ENCODE assay signal across 1 cellular context in the genomic region with DNA sequence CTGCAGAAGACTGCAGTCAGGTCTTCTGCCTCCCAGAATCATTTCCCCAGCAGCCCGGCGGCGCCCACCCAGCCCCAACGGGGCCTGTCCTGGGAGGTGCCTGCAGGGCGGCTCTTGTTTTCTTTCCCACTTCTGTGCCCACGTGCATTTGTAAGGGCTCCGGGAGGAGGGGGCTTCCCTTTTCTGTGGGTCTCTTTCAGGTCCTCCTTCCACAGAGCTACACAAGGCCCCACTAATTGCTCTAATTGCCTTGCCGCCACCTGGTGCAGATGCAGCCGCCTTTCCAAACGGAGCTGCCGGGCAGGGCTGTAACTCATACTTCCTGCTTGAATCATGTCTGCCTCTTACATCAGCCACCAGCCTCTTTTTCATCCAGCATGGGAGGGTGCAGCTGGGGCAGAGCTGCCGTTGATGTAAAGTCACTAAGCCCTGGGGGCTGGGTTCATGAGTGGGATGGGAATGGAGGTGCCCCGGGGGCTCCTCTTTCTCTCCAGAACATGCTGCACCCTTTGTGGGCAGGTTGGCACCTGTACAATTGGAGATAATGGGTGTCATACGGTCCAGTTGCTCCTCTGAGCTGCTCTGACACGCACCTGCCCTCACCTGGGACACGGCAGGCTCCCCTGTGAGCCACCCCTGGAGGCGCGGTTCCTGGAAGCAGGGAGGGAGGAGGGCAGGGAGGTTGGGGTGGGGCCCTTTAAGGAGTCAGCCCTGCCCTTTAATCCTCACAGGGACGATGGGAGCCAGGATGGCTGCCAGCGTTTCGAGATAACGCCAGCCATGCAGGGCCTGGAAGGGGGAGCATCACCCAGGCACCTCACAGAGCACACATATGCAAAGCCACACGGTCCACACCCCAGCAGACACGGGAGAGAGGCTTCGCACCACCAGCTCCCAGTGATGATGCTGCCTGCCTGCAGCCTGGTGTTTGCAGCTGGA.
TF ChIP-seq lines count a peak whose summit lies in the region.

No MANE protein-coding gene starts in this region.

TF ChIP-seq in HepG2, 621 proteins besides CTCF, POLR2A, EP300 and RAD21 (continued from another document and continues in another):
- TF ChIP-seq, protein P1, sequence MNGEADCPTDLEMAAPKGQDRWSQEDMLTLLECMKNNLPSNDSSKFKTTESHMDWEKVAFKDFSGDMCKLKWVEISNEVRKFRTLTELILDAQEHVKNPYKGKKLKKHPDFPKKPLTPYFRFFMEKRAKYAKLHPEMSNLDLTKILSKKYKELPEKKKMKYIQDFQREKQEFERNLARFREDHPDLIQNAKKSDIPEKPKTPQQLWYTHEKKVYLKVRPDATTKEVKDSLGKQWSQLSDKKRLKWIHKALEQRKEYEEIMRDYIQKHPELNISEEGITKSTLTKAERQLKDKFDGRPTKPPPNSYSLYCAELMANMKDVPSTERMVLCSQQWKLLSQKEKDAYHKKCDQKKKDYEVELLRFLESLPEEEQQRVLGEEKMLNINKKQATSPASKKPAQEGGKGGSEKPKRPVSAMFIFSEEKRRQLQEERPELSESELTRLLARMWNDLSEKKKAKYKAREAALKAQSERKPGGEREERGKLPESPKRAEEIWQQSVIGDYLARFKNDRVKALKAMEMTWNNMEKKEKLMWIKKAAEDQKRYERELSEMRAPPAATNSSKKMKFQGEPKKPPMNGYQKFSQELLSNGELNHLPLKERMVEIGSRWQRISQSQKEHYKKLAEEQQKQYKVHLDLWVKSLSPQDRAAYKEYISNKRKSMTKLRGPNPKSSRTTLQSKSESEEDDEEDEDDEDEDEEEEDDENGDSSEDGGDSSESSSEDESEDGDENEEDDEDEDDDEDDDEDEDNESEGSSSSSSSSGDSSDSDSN (CRISPR knock-in tag; IDR thresholded peaks at IDR 0.05): no peak; the same call in 1 of the 2 replicates
- TF ChIP-seq IKZF4 (CRISPR knock-in tag; IDR thresholded peaks at IDR 0.05; ENCODE audit: borderline replicate concordance, low read depth, not compliant biosample characterization) (no peak), ZNF839 (CRISPR knock-in tag; IDR thresholded peaks at IDR 0.05; ENCODE audit: borderline replicate concordance) (no peak), ZNF713 (CRISPR knock-in tag; IDR thresholded peaks at IDR 0.05) (no peak), ZNF382 (CRISPR knock-in tag; IDR thresholded peaks at IDR 0.05; ENCODE audit: borderline replicate concordance) (no peak), DNMT3B (CRISPR knock-in tag; conservative IDR thresholded peaks at IDR 0.05) (no peak), ZNF850 (CRISPR knock-in tag; conservative IDR thresholded peaks at IDR 0.05) (no peak), POLR2AphosphoS2 (IDR thresholded peaks at IDR 0.05; ENCODE audit: low read depth, low read length) (no peak), ZNF891 (CRISPR knock-in tag; IDR thresholded peaks at IDR 0.05) (no peak), MBNL3 (CRISPR knock-in tag; conservative IDR thresholded peaks at IDR 0.05) (no peak), MTA3 (CRISPR knock-in tag; IDR thresholded peaks at IDR 0.05) (no peak), ZFP37 (CRISPR knock-in tag; IDR thresholded peaks at IDR 0.05; ENCODE audit: borderline replicate concordance) (no peak), MYC (CRISPR knock-in tag; IDR thresholded peaks at IDR 0.05; ENCODE audit: borderline replicate concordance) (peak; percentile 49; the same call in 1 of the 2 replicates), TOE1 (CRISPR knock-in tag; IDR thresholded peaks at IDR 0.05) (no peak), SMYD3 (CRISPR knock-in tag; IDR thresholded peaks at IDR 0.05) (no peak), KDM5B (CRISPR knock-in tag; IDR thresholded peaks at IDR 0.05; ENCODE audit: borderline replicate concordance) (peak; percentile 39; the same call in 1 of the 2 replicates), ZNF672 (CRISPR knock-in tag; IDR thresholded peaks at IDR 0.05) (no peak), ZNF484 (CRISPR knock-in tag; IDR thresholded peaks at IDR 0.05; ENCODE audit: borderline replicate concordance, low read depth) (no peak), XRCC5 (optimal IDR thresholded peaks at IDR 0.05; ENCODE audit: low read length) (no peak), IRX3 (CRISPR knock-in tag; IDR thresholded peaks at IDR 0.05; ENCODE audit: borderline replicate concordance, low read depth) (no peak), FIP1L1 (IDR thresholded peaks at IDR 0.05; ENCODE audit: borderline replicate concordance, insufficient read depth, low read depth, low read length) (no peak), RFX3 (CRISPR knock-in tag; IDR thresholded peaks at IDR 0.05) (no peak), ESRRA (CRISPR knock-in tag; IDR thresholded peaks at IDR 0.05; ENCODE audit: low read depth) (no peak), ZNF598 (CRISPR knock-in tag; IDR thresholded peaks at IDR 0.05; ENCODE audit: borderline replicate concordance) (no peak), MBD4 (IDR thresholded peaks at IDR 0.05; ENCODE audit: borderline replicate concordance, low read length) (no peak), ARID2 (CRISPR knock-in tag; IDR thresholded peaks at IDR 0.05; ENCODE audit: borderline replicate concordance) (no peak), ZBTB7B (CRISPR knock-in tag; IDR thresholded peaks at IDR 0.05) (no peak), RFXAP (CRISPR knock-in tag; IDR thresholded peaks at IDR 0.05; ENCODE audit: borderline replicate concordance) (no peak), ZNF614 (CRISPR knock-in tag; IDR thresholded peaks at IDR 0.05; ENCODE audit: borderline replicate concordance) (peak; percentile 24; the same call in 1 of the 2 replicates), ZNF546 (CRISPR knock-in tag; conservative IDR thresholded peaks at IDR 0.05) (no peak), ZMYM3 (CRISPR knock-in tag; IDR thresholded peaks at IDR 0.05) (no peak), ZNF235 (CRISPR knock-in tag; IDR thresholded peaks at IDR 0.05; ENCODE audit: borderline replicate concordance) (no peak), ZNF703 (CRISPR knock-in tag; IDR thresholded peaks at IDR 0.05; ENCODE audit: borderline replicate concordance) (no peak; the same call in 1 of the 2 replicates), TAF1 (CRISPR knock-in tag; IDR thresholded peaks at IDR 0.05) (peak; percentile 75), LCORL (IDR thresholded peaks at IDR 0.05) (no peak), LCORL (CRISPR knock-in tag; IDR thresholded peaks at IDR 0.05) (no peak), SNRNP70 (IDR thresholded peaks at IDR 0.05; ENCODE audit: low read depth, low read length) (no peak), ZMYM2 (CRISPR knock-in tag; IDR thresholded peaks at IDR 0.05) (no peak), ETV6 (CRISPR knock-in tag; conservative IDR thresholded peaks at IDR 0.05) (no peak; the same call in 1 of the 2 replicates), RBM22 (optimal IDR thresholded peaks at IDR 0.05; ENCODE audit: low read length) (no peak), SAFB2 (CRISPR knock-in tag; IDR thresholded peaks at IDR 0.05; ENCODE audit: borderline replicate concordance, low read depth) (no peak)
- TF ChIP-seq, protein P2, sequence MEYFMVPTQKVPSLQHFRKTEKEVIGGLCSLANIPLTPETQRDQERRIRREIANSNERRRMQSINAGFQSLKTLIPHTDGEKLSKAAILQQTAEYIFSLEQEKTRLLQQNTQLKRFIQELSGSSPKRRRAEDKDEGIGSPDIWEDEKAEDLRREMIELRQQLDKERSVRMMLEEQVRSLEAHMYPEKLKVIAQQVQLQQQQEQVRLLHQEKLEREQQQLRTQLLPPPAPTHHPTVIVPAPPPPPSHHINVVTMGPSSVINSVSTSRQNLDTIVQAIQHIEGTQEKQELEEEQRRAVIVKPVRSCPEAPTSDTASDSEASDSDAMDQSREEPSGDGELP (IDR thresholded peaks at IDR 0.05; ENCODE audit: borderline replicate concordance, low read depth): peak; percentile 20; the same call in 1 of the 2 replicates
- TF ChIP-seq, protein P3, sequence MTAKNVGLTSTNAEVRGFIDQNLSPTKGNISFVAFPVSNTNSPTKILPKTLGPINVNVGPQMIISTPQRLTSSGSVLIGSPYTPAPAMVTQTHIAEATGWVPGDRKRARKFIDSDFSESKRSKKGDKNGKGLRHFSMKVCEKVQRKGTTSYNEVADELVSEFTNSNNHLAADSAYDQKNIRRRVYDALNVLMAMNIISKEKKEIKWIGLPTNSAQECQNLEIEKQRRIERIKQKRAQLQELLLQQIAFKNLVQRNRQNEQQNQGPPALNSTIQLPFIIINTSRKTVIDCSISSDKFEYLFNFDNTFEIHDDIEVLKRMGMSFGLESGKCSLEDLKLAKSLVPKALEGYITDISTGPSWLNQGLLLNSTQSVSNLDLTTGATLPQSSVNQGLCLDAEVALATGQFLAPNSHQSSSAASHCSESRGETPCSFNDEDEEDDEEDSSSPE (CRISPR knock-in tag; IDR thresholded peaks at IDR 0.05): no peak
- TF ChIP-seq, protein P4, sequence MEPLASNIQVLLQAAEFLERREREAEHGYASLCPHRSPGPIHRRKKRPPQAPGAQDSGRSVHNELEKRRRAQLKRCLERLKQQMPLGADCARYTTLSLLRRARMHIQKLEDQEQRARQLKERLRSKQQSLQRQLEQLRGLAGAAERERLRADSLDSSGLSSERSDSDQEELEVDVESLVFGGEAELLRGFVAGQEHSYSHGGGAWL (CRISPR knock-in tag; IDR thresholded peaks at IDR 0.05): no peak
- TF ChIP-seq, protein P5, sequence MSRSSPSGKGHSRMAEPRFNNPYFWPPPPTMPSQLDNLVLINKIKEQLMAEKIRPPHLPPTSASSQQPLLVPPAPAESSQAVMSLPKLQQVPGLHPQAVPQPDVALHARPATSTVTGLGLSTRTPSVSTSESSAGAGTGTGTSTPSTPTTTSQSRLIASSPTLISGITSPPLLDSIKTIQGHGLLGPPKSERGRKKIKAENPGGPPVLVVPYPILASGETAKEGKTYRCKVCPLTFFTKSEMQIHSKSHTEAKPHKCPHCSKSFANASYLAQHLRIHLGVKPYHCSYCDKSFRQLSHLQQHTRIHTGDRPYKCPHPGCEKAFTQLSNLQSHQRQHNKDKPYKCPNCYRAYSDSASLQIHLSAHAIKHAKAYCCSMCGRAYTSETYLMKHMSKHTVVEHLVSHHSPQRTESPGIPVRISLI (CRISPR knock-in tag; IDR thresholded peaks at IDR 0.05; ENCODE audit: borderline replicate concordance): no peak
- TF ChIP-seq, protein P6, sequence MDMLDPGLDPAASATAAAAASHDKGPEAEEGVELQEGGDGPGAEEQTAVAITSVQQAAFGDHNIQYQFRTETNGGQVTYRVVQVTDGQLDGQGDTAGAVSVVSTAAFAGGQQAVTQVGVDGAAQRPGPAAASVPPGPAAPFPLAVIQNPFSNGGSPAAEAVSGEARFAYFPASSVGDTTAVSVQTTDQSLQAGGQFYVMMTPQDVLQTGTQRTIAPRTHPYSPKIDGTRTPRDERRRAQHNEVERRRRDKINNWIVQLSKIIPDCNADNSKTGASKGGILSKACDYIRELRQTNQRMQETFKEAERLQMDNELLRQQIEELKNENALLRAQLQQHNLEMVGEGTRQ (IDR thresholded peaks at IDR 0.05; ENCODE audit: low read depth, low read length): no peak
- TF ChIP-seq, protein P6 (CRISPR knock-in tag; IDR thresholded peaks at IDR 0.05; ENCODE audit: borderline replicate concordance): no peak; the same call in 1 of the 2 replicates
- TF ChIP-seq, protein P7, sequence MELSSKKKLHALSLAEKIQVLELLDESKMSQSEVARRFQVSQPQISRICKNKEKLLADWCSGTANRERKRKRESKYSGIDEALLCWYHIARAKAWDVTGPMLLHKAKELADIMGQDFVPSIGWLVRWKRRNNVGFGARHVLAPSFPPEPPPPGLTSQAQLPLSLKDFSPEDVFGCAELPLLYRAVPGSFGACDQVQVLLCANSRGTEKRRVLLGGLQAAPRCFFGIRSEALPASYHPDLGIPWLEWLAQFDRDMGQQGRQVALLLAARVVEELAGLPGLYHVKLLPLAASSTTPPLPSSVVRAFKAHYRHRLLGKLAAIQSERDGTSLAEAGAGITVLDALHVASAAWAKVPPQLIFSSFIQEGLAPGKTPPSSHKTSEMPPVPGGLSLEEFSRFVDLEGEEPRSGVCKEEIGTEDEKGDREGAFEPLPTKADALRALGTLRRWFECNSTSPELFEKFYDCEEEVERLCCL (CRISPR knock-in tag; IDR thresholded peaks at IDR 0.05; ENCODE audit: borderline replicate concordance): no peak
- TF ChIP-seq, protein P8, sequence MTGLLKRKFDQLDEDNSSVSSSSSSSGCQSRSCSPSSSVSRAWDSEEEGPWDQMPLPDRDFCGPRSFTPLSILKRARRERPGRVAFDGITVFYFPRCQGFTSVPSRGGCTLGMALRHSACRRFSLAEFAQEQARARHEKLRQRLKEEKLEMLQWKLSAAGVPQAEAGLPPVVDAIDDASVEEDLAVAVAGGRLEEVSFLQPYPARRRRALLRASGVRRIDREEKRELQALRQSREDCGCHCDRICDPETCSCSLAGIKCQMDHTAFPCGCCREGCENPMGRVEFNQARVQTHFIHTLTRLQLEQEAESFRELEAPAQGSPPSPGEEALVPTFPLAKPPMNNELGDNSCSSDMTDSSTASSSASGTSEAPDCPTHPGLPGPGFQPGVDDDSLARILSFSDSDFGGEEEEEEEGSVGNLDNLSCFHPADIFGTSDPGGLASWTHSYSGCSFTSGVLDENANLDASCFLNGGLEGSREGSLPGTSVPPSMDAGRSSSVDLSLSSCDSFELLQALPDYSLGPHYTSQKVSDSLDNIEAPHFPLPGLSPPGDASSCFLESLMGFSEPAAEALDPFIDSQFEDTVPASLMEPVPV (CRISPR knock-in tag; IDR thresholded peaks at IDR 0.05): no peak
- TF ChIP-seq, protein P9, sequence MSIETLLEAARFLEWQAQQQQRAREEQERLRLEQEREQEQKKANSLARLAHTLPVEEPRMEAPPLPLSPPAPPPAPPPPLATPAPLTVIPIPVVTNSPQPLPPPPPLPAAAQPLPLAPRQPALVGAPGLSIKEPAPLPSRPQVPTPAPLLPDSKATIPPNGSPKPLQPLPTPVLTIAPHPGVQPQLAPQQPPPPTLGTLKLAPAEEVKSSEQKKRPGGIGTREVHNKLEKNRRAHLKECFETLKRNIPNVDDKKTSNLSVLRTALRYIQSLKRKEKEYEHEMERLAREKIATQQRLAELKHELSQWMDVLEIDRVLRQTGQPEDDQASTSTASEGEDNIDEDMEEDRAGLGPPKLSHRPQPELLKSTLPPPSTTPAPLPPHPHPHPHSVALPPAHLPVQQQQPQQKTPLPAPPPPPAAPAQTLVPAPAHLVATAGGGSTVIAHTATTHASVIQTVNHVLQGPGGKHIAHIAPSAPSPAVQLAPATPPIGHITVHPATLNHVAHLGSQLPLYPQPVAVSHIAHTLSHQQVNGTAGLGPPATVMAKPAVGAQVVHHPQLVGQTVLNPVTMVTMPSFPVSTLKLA (IDR thresholded peaks at IDR 0.05): no peak
